In genomic region chr10:85032981-85033380, GRCh38 we compare ENCODE assay signal across 1 cellular context.
TF ChIP-seq lines count a peak whose summit lies in the region.

No MANE protein-coding gene starts in this region.

TF ChIP-seq in HEK293, 187 proteins besides CTCF, POLR2A, EP300 and RAD21 (continued from another document):
- TF ChIP-seq ZNF513 (tag by site-specific recombination; IDR thresholded peaks at IDR 0.05), result no peak
TF ChIP-seq in HEK293: peak in this region for 1.
